ENCODE assay signal across 18 cellular contexts in the genomic region with DNA sequence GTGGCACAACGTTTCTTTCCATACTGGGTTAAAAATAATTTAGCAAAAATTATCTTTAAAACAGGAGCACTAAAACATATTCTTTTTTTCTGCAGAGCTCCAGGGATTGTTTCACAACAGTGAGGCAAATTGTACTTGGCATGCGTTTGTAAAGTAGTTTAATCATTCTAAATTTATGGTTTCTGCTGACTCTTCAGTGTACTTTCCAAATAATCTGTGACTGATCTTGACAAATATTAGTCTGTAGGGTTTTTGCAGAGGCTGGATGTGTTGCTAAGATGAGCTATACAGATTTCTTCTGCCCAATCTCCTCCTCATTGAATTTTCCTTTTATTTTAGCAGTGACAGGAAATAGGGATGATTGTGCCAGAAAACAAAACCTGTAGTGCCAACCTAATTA.
"Had no signal": no experiment of that assay in that cellular context is flagged by ENCODE, and none has a peak within 500 bp of the region (broad histone marks: within the 10 kb centered on the region; RNA-seq: fewer than 3 reads in every experiment).

No MANE protein-coding gene starts in this region.

- H3K9me3 ChIP-seq: esophagus muscularis mucosa, right atrium auricular region, stomach, thyroid gland, uterus had no signal

- H3K4me1 ChIP-seq: foreskin keratinocyte, right atrium auricular region, stomach, thyroid gland, uterus had no signal

- H3K27ac ChIP-seq: dorsolateral prefrontal cortex, epithelial cell of prostate, esophagus muscularis mucosa, foreskin keratinocyte, right atrium auricular region, stomach, thyroid gland, uterus had no signal

- H3K36me3 Mint-ChIP-seq: naive B cell, type B pancreatic cell had no signal

- H3K4me3 ChIP-seq: dorsolateral prefrontal cortex, esophagus muscularis mucosa, right atrium auricular region, stomach, thyroid gland, uterus had no signal

- H3K9me3 Mint-ChIP-seq: type B pancreatic cell had no signal

- DNase-seq: cortex of kidney; dorsolateral prefrontal cortex; effector memory CD4-positive, alpha-beta T cell; foreskin keratinocyte; left colon; mesendoderm; naive B cell; posterior cingulate gyrus; small intestine; stimulated activated CD4-positive, alpha-beta T cell treated with anti-CD3 and anti-CD28 coated beads, Interleukin-12 subunit alpha, Interleukin-12 subunit beta, amount 100 ng/mL, for 4 hours; stimulated activated naive CD4-positive, alpha-beta T cell; stomach; thyroid gland; uterus had no signal

- H3K27me3 Mint-ChIP-seq: type B pancreatic cell had no signal

- H3K4me1 Mint-ChIP-seq: naive B cell had no signal

- H3K27ac Mint-ChIP-seq: naive B cell, type B pancreatic cell had no signal

- H3K4me3 Mint-ChIP-seq: naive B cell, type B pancreatic cell had no signal

- H3K27me3 ChIP-seq: dorsolateral prefrontal cortex, esophagus muscularis mucosa, right atrium auricular region, stomach, thyroid gland, uterus had no signal

- H3K36me3 ChIP-seq: esophagus muscularis mucosa, right atrium auricular region, stomach, thyroid gland, uterus had no signal
